ENCODE assay signal across 8 cellular contexts in the genomic region with DNA sequence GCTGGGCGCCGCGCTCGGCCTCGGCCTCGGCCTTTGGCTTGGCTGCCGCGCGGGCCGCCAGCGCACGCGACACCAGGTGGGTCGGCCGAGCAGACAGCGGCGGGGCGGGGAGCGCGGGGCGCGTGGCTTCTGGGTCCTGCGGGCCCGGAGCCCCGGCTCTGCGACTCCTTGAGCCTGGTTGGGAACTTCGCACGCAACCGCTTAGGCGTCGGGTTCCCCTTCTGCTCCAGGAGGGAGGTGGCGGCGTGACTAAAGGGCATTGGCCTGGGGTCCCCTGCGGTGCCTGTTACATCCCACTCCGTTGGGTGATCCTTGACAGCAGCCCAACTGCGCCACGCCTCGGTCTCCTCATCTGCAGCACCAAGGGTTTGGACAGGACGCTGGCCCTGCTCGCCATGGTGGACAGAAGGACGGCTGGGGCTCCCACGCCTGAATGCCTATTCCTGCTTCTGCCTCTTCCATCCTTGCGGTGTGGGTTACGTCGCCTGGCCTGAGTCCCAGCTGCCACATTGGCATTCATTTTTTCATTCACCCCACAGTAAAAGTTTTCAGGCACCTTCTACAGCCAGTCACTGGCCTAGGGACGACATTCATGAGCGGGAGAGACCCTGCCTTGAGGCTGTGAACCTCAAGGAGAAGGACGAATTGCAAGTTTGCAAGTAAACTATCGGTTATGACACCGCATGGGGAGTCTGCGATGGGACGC. TPM values are rescaled to one million over a fixed set of nuclear protein-coding genes. Genes with fewer than 3 reads are reported as not detected.
A peak's percentile ranks its signal among the peaks of the same experiment; 100 is the strongest.
DNase-seq lines count a peak whose midpoint lies in the region; ATAC-seq and TF ChIP-seq lines count a peak whose summit lies in the region.

No MANE protein-coding gene starts in this region.

- H3K4me3 ChIP-seq in CD8-positive, alpha-beta T cell (ENCODE audit: low read depth, low read length), result no peak overlapping the region
- H3K4me3 ChIP-seq in HUES48 (ENCODE audit: low read depth, low read length) (peak overlapping the region; percentile 62), left lung (peak overlapping the region; percentile 44 to 45)

- TF ChIP-seq CTCF in CD8-positive, alpha-beta T cell (IDR thresholded peaks at IDR 0.05), result no peak
- TF ChIP-seq CTCF in left lung (IDR thresholded peaks at IDR 0.05), result no peak

- CTCF ChIA-PET in CD8-positive, alpha-beta T cell (lab: Charles Lee), result no interaction called here

- H3K27me3 Mint-ChIP-seq in CD8-positive, alpha-beta T cell (ENCODE audit: low read depth), result peaks cover 32% of the 10 kb centered on the region

- H3K9me3 Mint-ChIP-seq in CD8-positive, alpha-beta T cell, result peaks cover 6% of the 10 kb centered on the region

- H3K4me3 Mint-ChIP-seq in CD8-positive, alpha-beta T cell, result peak overlapping the region; percentile 56

- DNase-seq in CD8-positive, alpha-beta T cell, result no peak
- DNase-seq in brain pericyte (ENCODE audit: low read depth, low spot score), result peak; percentile 13
- DNase-seq in left lung, result no peak
- no peak for DNase-seq in activated CD4-positive, CD25-positive, alpha-beta regulatory T cell (lab: John Stamatoyannopoulos, UW)
- DNase-seq in G401 (ENCODE audit: low spot score), result no peak

- no peak overlapping the region for H3K9ac ChIP-seq in HUES48 (ENCODE audit: low read depth, low read length)

- no peak for ATAC-seq in CD8-positive, alpha-beta T cell
- peak; percentile 4 for ATAC-seq in left lung
- ATAC-seq in GM19395 (IDR thresholded peaks at IDR 0.05; ENCODE audit: unreplicated experiment), result no peak
- no peak for ATAC-seq in HG03196 (IDR thresholded peaks at IDR 0.05; ENCODE audit: unreplicated experiment)

- H3K36me3 Mint-ChIP-seq in CD8-positive, alpha-beta T cell, result no peaks in the 10 kb centered on the region

- H3K9me3 ChIP-seq in CD8-positive, alpha-beta T cell (ENCODE audit: low read length), result no peaks in the 10 kb centered on the region
- no peaks in the 10 kb centered on the region for H3K9me3 ChIP-seq in HUES48 (ENCODE audit: control insufficient read depth, insufficient read depth, low read length)
- peaks cover 0 to 11% of the 10 kb centered on the region in 2 donors for H3K9me3 ChIP-seq in left lung

- no peaks in the 10 kb centered on the region for H3K36me3 ChIP-seq in CD8-positive, alpha-beta T cell (ENCODE audit: insufficient read depth, low read length)
- H3K36me3 ChIP-seq in HUES48 (ENCODE audit: control insufficient read depth, insufficient read depth, low read length) (no peaks in the 10 kb centered on the region), left lung (no peaks in the 10 kb centered on the region)

- in situ Hi-C loops in G401 (cut with HindIII; ENCODE audit: low sequenced_read_pairs), result no loop called here

- intact Hi-C loops in CD8-positive, alpha-beta T cell (cut with DNase I, micrococcal nuclease), result no loop called here
- intact Hi-C loops in left lung (cut with DNase I), result no loop called here

- H3K4me1 ChIP-seq in CD8-positive, alpha-beta T cell (ENCODE audit: insufficient read depth, low read length), result no peaks in the 10 kb centered on the region
- H3K4me1 ChIP-seq in HUES48 (ENCODE audit: control insufficient read depth, insufficient read depth, low read length) (peaks cover 18% of the 10 kb centered on the region), left lung (peaks cover 9 to 27% of the 10 kb centered on the region in 2 donors)

- peaks cover 2% of the 10 kb centered on the region for H3K27me3 ChIP-seq in CD8-positive, alpha-beta T cell (ENCODE audit: insufficient read depth, low read length)
- H3K27me3 ChIP-seq in HUES48 (ENCODE audit: control insufficient read depth, insufficient read depth, low read length), result peaks cover 35% of the 10 kb centered on the region
- H3K27me3 ChIP-seq in left lung, result peaks cover 0 to 70% of the 10 kb centered on the region in 2 donors

- H3K4me1 Mint-ChIP-seq in CD8-positive, alpha-beta T cell (ENCODE audit: low read depth), result peaks cover 16% of the 10 kb centered on the region

- POLR2A ChIA-PET in CD8-positive, alpha-beta T cell (lab: Charles Lee), result no interaction called here

- H3K27ac Mint-ChIP-seq in CD8-positive, alpha-beta T cell, result no peak overlapping the region

- H3K27ac ChIP-seq in CD8-positive, alpha-beta T cell (ENCODE audit: low read depth, low read length), result no peak overlapping the region
- H3K27ac ChIP-seq in HUES48 (ENCODE audit: low read depth, low read length) (no peak overlapping the region), left lung (peak overlapping the region in 1 of 2 donors; percentile 33)

RNA-seq across cellular contexts. Expression of a gene that starts 0.6 kb away (rescaled TPM):
- under 1 TPM; 0.42 to 0.90 TPM for total RNA-seq in CD8-positive, alpha-beta T cell
- total RNA-seq in left lung, result 10 to 100 TPM; 18.8 to 29.3 TPM
- 10.2 and 21.0 TPM in 2 replicates for total RNA-seq in G401 (2014; rRNA removed; shearing (Covaris generic))

RNA-seq across cellular contexts. Expression of a gene that starts 3.3 kb away (rescaled TPM):
- 1 to 10 TPM; 1.2 to 1.4 TPM for total RNA-seq in CD8-positive, alpha-beta T cell
- 1 to 10 TPM; 4.1 to 5.7 TPM for total RNA-seq in left lung
- total RNA-seq in G401 (2014; rRNA removed; shearing (Covaris generic)), result 3.6 and 4.9 TPM in 2 replicates
